In the genomic region with DNA sequence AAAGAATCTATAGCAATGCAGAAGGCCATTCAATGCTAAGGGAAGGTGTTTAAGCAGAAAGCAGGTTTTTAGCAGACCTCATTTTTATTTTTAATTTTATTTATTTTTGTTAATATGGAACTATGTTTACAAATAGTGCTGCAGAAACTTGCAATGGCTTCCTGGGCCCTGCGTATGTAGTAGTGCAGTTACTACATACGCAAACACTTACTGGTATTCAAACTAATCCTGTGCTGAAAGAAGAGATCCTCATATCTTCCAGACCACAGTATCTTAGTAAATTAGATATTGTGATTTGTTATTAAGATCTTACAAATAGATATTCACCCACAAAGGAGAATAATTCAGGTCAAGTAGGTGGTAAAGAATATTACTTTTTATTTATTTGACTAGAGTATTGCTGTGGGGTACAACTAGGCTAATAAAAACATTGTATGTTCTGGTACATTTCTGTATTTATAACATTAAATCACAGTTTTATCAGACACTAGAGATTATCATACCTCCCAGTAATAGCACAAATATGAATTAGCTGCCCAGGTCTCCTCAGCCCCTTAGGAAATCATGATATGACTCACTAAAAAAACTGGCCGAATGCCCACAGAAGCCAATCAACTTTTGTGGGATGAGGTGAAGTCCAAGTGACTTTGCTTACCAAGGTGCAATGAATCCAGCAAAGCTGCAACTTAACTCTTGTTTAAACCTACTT, we compare ENCODE assay signal across 16 cellular contexts. TPM values are rescaled to one million over a fixed set of nuclear protein-coding genes. Genes with fewer than 3 reads are reported as not detected.
DNase-seq lines count a peak whose midpoint lies in the region; ATAC-seq and TF ChIP-seq lines count a peak whose summit lies in the region.
"Had no signal": no experiment of that assay in that cellular context is flagged by ENCODE, and none has a peak within 500 bp of the region (broad histone marks: within the 10 kb centered on the region; RNA-seq: fewer than 3 reads in every experiment).

No MANE protein-coding gene starts in this region.

- no peaks in the 10 kb centered on the region for H3K79me2 ChIP-seq in MM.1S (ENCODE audit: low read length)

- in situ Hi-C loops in Caki2 (cut with HindIII; ENCODE audit: low pct_unique_long_range_greater_than_20kb, low sequenced_read_pairs) = no loop called here

- H3K27ac Mint-ChIP-seq in glutamatergic neuron (ENCODE audit: unreplicated experiment) = no peak overlapping the region
- no peak overlapping the region for H3K27ac Mint-ChIP-seq in effector memory CD8-positive, alpha-beta T cell
- H3K27ac Mint-ChIP-seq: brain; CD4-positive, alpha-beta memory T cell; naive thymus-derived CD8-positive, alpha-beta T cell had no signal

- peak; percentile 67 for DNase-seq in Caki2 (ENCODE audit: low read depth)
- DNase-seq in LHCN-M2 (ENCODE audit: low read depth) = peak; percentile 80
- DNase-seq in cardiac fibroblast (ENCODE audit: low read depth in 2 of 2) = peak; percentile 71 to 79
- DNase-seq in mesenchymal stem cell = peak; percentile 65
- DNase-seq in nucleus accumbens (lab: John Stamatoyannopoulos, UW) = no peak
- no peak for DNase-seq in glutamatergic neuron
- no peak for DNase-seq in effector memory CD8-positive, alpha-beta T cell
- no peak for DNase-seq in MM.1S
- DNase-seq: CD4-positive, alpha-beta memory T cell; hippocampal formation; naive thymus-derived CD8-positive, alpha-beta T cell; NCI-H524; stimulated activated CD4-positive, alpha-beta T cell treated with anti-CD3 and anti-CD28 coated beads, Interleukin-1b, Interleukin-23, amount 100 ng/mL, for 48 hours; T-helper 2 cell had no signal

- no peak overlapping the region for H3K4ac ChIP-seq in mesenchymal stem cell (ENCODE audit: low read depth in 1 of 2, low read length in 2 of 2)

- 56% methylated on average over 3 of the region's 3 CpGs for WGBS in mesenchymal stem cell

- H3K27ac ChIP-seq in mesenchymal stem cell (ENCODE audit: low read length, poor library complexity, severe bottlenecking) (no peak overlapping the region), MM.1S (ENCODE audit: low read length) (no peak overlapping the region)
- H3K27ac ChIP-seq: KMS-11 had no signal

- H4K91ac ChIP-seq in mesenchymal stem cell (ENCODE audit: low read length) = no peak overlapping the region

- H2BK12ac ChIP-seq in mesenchymal stem cell (ENCODE audit: low read length in 2 of 2) = no peak overlapping the region

- TF ChIP-seq CTCF in cardiac fibroblast (IDR thresholded peaks at IDR 0.05; ENCODE audit: low read depth, low read length) = no peak
- TF ChIP-seq CTCF in glutamatergic neuron (IDR thresholded peaks at IDR 0.05; ENCODE audit: partially characterized antibody, unreplicated experiment) = no peak
- TF ChIP-seq CTCF in MM.1S (IDR thresholded peaks at IDR 0.05; ENCODE audit: low read length) = no peak

- no peaks in the 10 kb centered on the region for H3K9me3 Mint-ChIP-seq in glutamatergic neuron (ENCODE audit: unreplicated experiment)
- no peaks in the 10 kb centered on the region for H3K9me3 Mint-ChIP-seq in effector memory CD8-positive, alpha-beta T cell
- H3K9me3 Mint-ChIP-seq: brain; CD4-positive, alpha-beta memory T cell; naive thymus-derived CD8-positive, alpha-beta T cell had no signal

- H3K36me3 ChIP-seq in mesenchymal stem cell (ENCODE audit: control insufficient read depth in 1 of 2, insufficient read depth in 2 of 2, low read depth in 1 of 2, low read length in 2 of 2) = no peaks in the 10 kb centered on the region
- H3K36me3 ChIP-seq in MM.1S (replicated peaks; ENCODE audit: insufficient read depth, low read length) = no peaks in the 10 kb centered on the region

- no peak overlapping the region for H3K14ac ChIP-seq in mesenchymal stem cell (ENCODE audit: low read length in 2 of 2)

- H3K27me3 Mint-ChIP-seq in glutamatergic neuron (ENCODE audit: unreplicated experiment) = no peaks in the 10 kb centered on the region
- no peaks in the 10 kb centered on the region for H3K27me3 Mint-ChIP-seq in effector memory CD8-positive, alpha-beta T cell
- H3K27me3 Mint-ChIP-seq: CD4-positive, alpha-beta memory T cell; naive thymus-derived CD8-positive, alpha-beta T cell had no signal

- H2BK5ac ChIP-seq in mesenchymal stem cell (ENCODE audit: low read depth, low read length, poor library complexity, severe bottlenecking) = no peak overlapping the region

- H2BK15ac ChIP-seq in mesenchymal stem cell (ENCODE audit: low read depth, poor library complexity, severe bottlenecking) = no peak overlapping the region

- H3K4me2 ChIP-seq in mesenchymal stem cell (ENCODE audit: low read length, poor library complexity, severe bottlenecking) = no peak overlapping the region
- no peak overlapping the region for H3K4me2 ChIP-seq in MM.1S (ENCODE audit: low read depth, low read length)
- H3K4me2 ChIP-seq: KMS-11 had no signal

- no peak overlapping the region for H4K8ac ChIP-seq in mesenchymal stem cell (ENCODE audit: low read length)

- no peak for ATAC-seq in effector memory CD8-positive, alpha-beta T cell (replicated peaks)
- ATAC-seq: naive thymus-derived CD8-positive, alpha-beta T cell had no signal

- H3K23ac ChIP-seq in mesenchymal stem cell (ENCODE audit: low read length in 2 of 2) = no peak overlapping the region

- no peak overlapping the region for H3K4me3 Mint-ChIP-seq in glutamatergic neuron (ENCODE audit: unreplicated experiment)
- no peak overlapping the region for H3K4me3 Mint-ChIP-seq in effector memory CD8-positive, alpha-beta T cell
- H3K4me3 Mint-ChIP-seq: brain; CD4-positive, alpha-beta memory T cell; naive thymus-derived CD8-positive, alpha-beta T cell had no signal

- H4K20me1 ChIP-seq in MM.1S (ENCODE audit: insufficient read depth, low read length) = no peaks in the 10 kb centered on the region

- H3K9ac ChIP-seq in mesenchymal stem cell (ENCODE audit: low read length) (no peak overlapping the region), MM.1S (ENCODE audit: low read length) (no peak overlapping the region)
- H3K9ac ChIP-seq: KMS-11 had no signal

- H3K4me1 ChIP-seq in mesenchymal stem cell (ENCODE audit: control insufficient read depth, insufficient read depth, low read depth, low read length) (peaks cover 1% of the 10 kb centered on the region), MM.1S (ENCODE audit: low read length) (no peaks in the 10 kb centered on the region)

- no peak overlapping the region for H2AK5ac ChIP-seq in mesenchymal stem cell (ENCODE audit: low read length, severe bottlenecking)

- H2AFZ ChIP-seq in mesenchymal stem cell (ENCODE audit: low read depth, low read length) (no peak overlapping the region), MM.1S (ENCODE audit: low read length) (no peak overlapping the region)

- no peaks in the 10 kb centered on the region for H3K9me2 ChIP-seq in MM.1S (replicated peaks; ENCODE audit: insufficient read depth, low read length)

- H3K27me3 ChIP-seq in mesenchymal stem cell (ENCODE audit: control insufficient read depth in 1 of 2, insufficient read depth in 1 of 2, low read length in 2 of 2) (no peaks in the 10 kb centered on the region), MM.1S (replicated peaks; ENCODE audit: insufficient read depth, low read length) (no peaks in the 10 kb centered on the region)

- no peak overlapping the region for H2BK120ac ChIP-seq in mesenchymal stem cell (ENCODE audit: low read depth, low read length)

- H3K9me3 ChIP-seq in mesenchymal stem cell (ENCODE audit: control insufficient read depth, low read length) (no peaks in the 10 kb centered on the region), MM.1S (replicated peaks; ENCODE audit: insufficient read depth, low read length) (no peaks in the 10 kb centered on the region)

- H3K18ac ChIP-seq in mesenchymal stem cell (ENCODE audit: low read depth in 1 of 2, low read length in 2 of 2) = no peak overlapping the region

- H3K36me3 Mint-ChIP-seq in glutamatergic neuron (ENCODE audit: unreplicated experiment) = no peaks in the 10 kb centered on the region
- H3K36me3 Mint-ChIP-seq in effector memory CD8-positive, alpha-beta T cell (ENCODE audit: insufficient read depth) = no peaks in the 10 kb centered on the region
- H3K36me3 Mint-ChIP-seq: brain; CD4-positive, alpha-beta memory T cell had no signal

- H3K4me3 ChIP-seq in cardiac fibroblast (replicated peaks in 1 of 2; ENCODE audit: low read depth in 2 of 2, low read length in 2 of 2) (no peak overlapping the region), mesenchymal stem cell (ENCODE audit: insufficient read depth in 1 of 2, low read depth in 1 of 2, low read length in 2 of 2) (no peak overlapping the region), MM.1S (ENCODE audit: low read length) (no peak overlapping the region)

- no peaks in the 10 kb centered on the region for H3K79me1 ChIP-seq in mesenchymal stem cell (replicated peaks; ENCODE audit: low read length, poor library complexity, severe bottlenecking)

- H3F3A ChIP-seq in MM.1S (ENCODE audit: insufficient read depth, low read length) = no peaks in the 10 kb centered on the region

- no peaks in the 10 kb centered on the region for H3K4me1 Mint-ChIP-seq in glutamatergic neuron (ENCODE audit: low read depth, unreplicated experiment)
- H3K4me1 Mint-ChIP-seq in effector memory CD8-positive, alpha-beta T cell (ENCODE audit: low read depth in 2 of 2) = no peaks in the 10 kb centered on the region

RNA-seq across cellular contexts. Expression of gene RNLS, which starts 57.6 kb away (rescaled TPM):
- total RNA-seq in Caki2 (2014; rRNA removed; shearing (Covaris generic); ENCODE audit: low replicate concordance) = 1.5 and 19.1 TPM in 2 replicates
- total RNA-seq in LHCN-M2 (2014; rRNA removed) (not detected in 2 replicates), glutamatergic neuron (ENCODE audit: unreplicated experiment) (4.4 TPM)
- 0.09 TPM for polyA plus RNA-seq in LHCN-M2 (2012)
- 6.3 TPM for polyA plus RNA-seq in mesenchymal stem cell (2013, experiment 1 of 2)
- polyA plus RNA-seq in mesenchymal stem cell (2013, experiment 2 of 2) = 6.8 TPM

Comparison
In these comparisons a context has a peak if more than half of its experiments do, and no peak if none do; other contexts are left out.
1. DNase-seq: peak in Caki2 (single experiment), LHCN-M2 (single experiment), cardiac fibroblast (2 of 2) and mesenchymal stem cell (single experiment); none in nucleus accumbens (0 of 56), glutamatergic neuron (single experiment), effector memory CD8-positive, alpha-beta T cell (0 of 3) and MM.1S (single experiment).